Comparison of ENCODE assay signal across 8 cellular contexts in genomic region chr1:225182701-225183100, GRCh38.
"Had no signal": no experiment of that assay in that cellular context is flagged by ENCODE, and none has a peak within 500 bp of the region (broad histone marks: within the 10 kb centered on the region; RNA-seq: fewer than 3 reads in every experiment).

No MANE protein-coding gene starts in this region.

- H3K9ac ChIP-seq: GM23248 had no signal

- ATAC-seq: HCT116, HepG2 had no signal

- H3K36me3 ChIP-seq: HAP-1 had no signal

- H3K4me3 ChIP-seq: GM23248, HAP-1 had no signal

- H3K27ac ChIP-seq: GM23248, HL-60 had no signal

- DNase-seq: GM23248, GOT3, H7, HFFc6 had no signal

- H3K4me1 ChIP-seq: HAP-1 had no signal

- H2AFZ ChIP-seq: GM23248 had no signal
